ENCODE assay signal across 9 cellular contexts in genomic region chr19:48319647-48320537, GRCh38. TPM values are rescaled to one million over a fixed set of nuclear protein-coding genes. Genes with fewer than 3 reads are reported as not detected.
DNase-seq lines count a peak whose midpoint lies in the region; ATAC-seq, FAIRE-seq and TF ChIP-seq lines count a peak whose summit lies in the region.
"Had no signal": no experiment of that assay in that cellular context is flagged by ENCODE, and none has a peak within 500 bp of the region (broad histone marks: within the 10 kb centered on the region; RNA-seq: fewer than 3 reads in every experiment).

No MANE protein-coding gene starts in this region.

- H3K27me3 ChIP-seq in DND-41 (ENCODE audit: insufficient read depth, low read length, poor library complexity) (no peaks in the 10 kb centered on the region), MM.1S (replicated peaks; ENCODE audit: insufficient read depth, low read length) (no peaks in the 10 kb centered on the region), SK-N-SH (ENCODE audit: insufficient read depth) (no peaks in the 10 kb centered on the region)

- no peaks in the 10 kb centered on the region for H3K36me3 Mint-ChIP-seq in activated naive CD4-positive, alpha-beta T cell treated with anti-CD3 and anti-CD28 coated beads, Interleukin-2, amount 50 U/mL, for 72 hours

- intact Hi-C loops in Right ventricle myocardium superior (cut with DNase I) = loop anchor here (5.0 kb wide), 1 partner anchor 72 kb away; the partner anchor contains the start of genes GRIN2D and KDELR1

- H3F3A ChIP-seq in MM.1S (ENCODE audit: insufficient read depth, low read length) (peaks cover 4% of the 10 kb centered on the region), SK-N-SH (replicated peaks; ENCODE audit: insufficient read depth) (peaks cover 5% of the 10 kb centered on the region)

- H2AFZ ChIP-seq in DND-41 (ENCODE audit: low read depth, low read length) (no peak overlapping the region), MM.1S (ENCODE audit: low read length) (peak overlapping the region; percentile 27; the same call in 1 of the 2 replicates), SK-N-SH (ENCODE audit: low read depth) (no peak overlapping the region)

- H3K9me3 Mint-ChIP-seq in activated naive CD4-positive, alpha-beta T cell treated with anti-CD3 and anti-CD28 coated beads, Interleukin-2, amount 50 U/mL, for 72 hours = no peaks in the 10 kb centered on the region

- H3K27ac ChIP-seq in DND-41 (ENCODE audit: low read length) (no peak overlapping the region), MM.1S (ENCODE audit: low read length) (no peak overlapping the region), SK-N-SH (ENCODE audit: low read depth in 2 of 2, low read length in 1 of 2) (no peak overlapping the region)

- CTCF ChIA-PET in SK-N-SH (lab: Yijun Ruan, JAX) = interaction anchor here (0.6 to 2.9 kb wide), 7 partner anchors 9 to 503 kb away, joined by 3 to 10 read pairs (median 3); no protein-coding TSS in a partner anchor

- H3K9me2 ChIP-seq in MM.1S (replicated peaks; ENCODE audit: insufficient read depth, low read length) (no peaks in the 10 kb centered on the region), SK-N-SH (no peaks in the 10 kb centered on the region)

- H3K4me2 ChIP-seq in DND-41 (ENCODE audit: insufficient read depth, low read length) (no peak overlapping the region; the same call in 1 of the 2 replicates), MM.1S (ENCODE audit: low read depth, low read length) (no peak overlapping the region; the same call in 1 of the 2 replicates), SK-N-SH (no peak overlapping the region)

- 59% methylated on average over 16 of the region's 16 CpGs for WGBS in SK-N-SH (ENCODE audit: low lambda C conversion rate)

- peak; percentile 59 for TF ChIP-seq RAD21 in SK-N-SH (IDR thresholded peaks at IDR 0.05; ENCODE audit: low read length)

- no peaks in the 10 kb centered on the region for H3K9me3 ChIP-seq in DND-41 (ENCODE audit: insufficient read depth, low read length, severe bottlenecking)
- H3K9me3 ChIP-seq in MM.1S (replicated peaks; ENCODE audit: insufficient read depth, low read length) = no peaks in the 10 kb centered on the region
- H3K9me3 ChIP-seq in SK-N-SH = no peaks in the 10 kb centered on the region

- no peak for FAIRE-seq in urothelium cell line (lab: Jason Lieb, UNC)

- ATAC-seq in DND-41 (ENCODE audit: insufficient read depth, low read depth) (peak; percentile 34; the same call in 2 of the 3 replicates), Right ventricle myocardium superior (ENCODE audit: poor library complexity) (peak; percentile 54), GM19463 (IDR thresholded peaks at IDR 0.05; ENCODE audit: unreplicated experiment) (no peak)
- peak; percentile 19 to 23 for ATAC-seq in activated naive CD4-positive, alpha-beta T cell treated with anti-CD3 and anti-CD28 coated beads, Interleukin-2, amount 50 U/mL, for 72 hours

- TF ChIP-seq CTCF in DND-41 (IDR thresholded peaks at IDR 0.05; ENCODE audit: borderline replicate concordance, extremely low read depth, low read length, poor library complexity, severe bottlenecking) = peak; percentile 88
- TF ChIP-seq CTCF in MM.1S (IDR thresholded peaks at IDR 0.05; ENCODE audit: low read length) = peak; percentile 87
- TF ChIP-seq CTCF in SK-N-SH (IDR thresholded peaks at IDR 0.05) = peak; percentile 73

- H3K79me2 ChIP-seq in DND-41 (ENCODE audit: insufficient read depth, low read length) (no peaks in the 10 kb centered on the region), MM.1S (ENCODE audit: low read length) (no peaks in the 10 kb centered on the region), SK-N-SH (ENCODE audit: insufficient read depth) (0 out of 2 replicates have a peak, but pooled peaks cover 6% of the 10 kb centered on the region)

- no peak overlapping the region for H3K4me3 ChIP-seq in DND-41 (ENCODE audit: low read depth in 1 of 2, low read length in 2 of 2)
- no peak overlapping the region for H3K4me3 ChIP-seq in MM.1S (ENCODE audit: low read length)
- no peak overlapping the region; a peak in 1 of 4 replicates for H3K4me3 ChIP-seq in SK-N-SH (ENCODE audit: low read depth in 2 of 2, low read length in 1 of 2)

- H3K4me1 ChIP-seq in DND-41 (ENCODE audit: insufficient read depth, low read length) (peaks cover 23% of the 10 kb centered on the region), MM.1S (ENCODE audit: low read length) (peaks cover 21% of the 10 kb centered on the region), SK-N-SH (ENCODE audit: control insufficient read depth in 1 of 2, insufficient read depth in 2 of 2, low read depth in 1 of 2, low read length in 1 of 2) (peaks cover 12 to 24% of the 10 kb centered on the region in 2 experiments)

- H4K20me1 ChIP-seq in DND-41 (ENCODE audit: insufficient read depth, low read length) (peaks cover 7% of the 10 kb centered on the region), MM.1S (ENCODE audit: insufficient read depth, low read length) (no peaks in the 10 kb centered on the region), SK-N-SH (ENCODE audit: insufficient read depth) (no peaks in the 10 kb centered on the region)

- no peak for TF ChIP-seq EP300 in SK-N-SH (IDR thresholded peaks at IDR 0.05; ENCODE audit: borderline replicate concordance in 1 of 2, low read depth in 1 of 2, low read length in 1 of 2)

- POLR2A ChIA-PET in SK-N-SH (lab: Yijun Ruan, JAX) = no interaction called here

- H3K9ac ChIP-seq in DND-41 (ENCODE audit: low read depth, low read length) = no peak overlapping the region
- H3K9ac ChIP-seq in MM.1S (ENCODE audit: low read length) = no peak overlapping the region
- H3K9ac ChIP-seq in SK-N-SH = no peak overlapping the region

- H3K36me3 ChIP-seq in DND-41 (ENCODE audit: insufficient read depth, low read length) (no peaks in the 10 kb centered on the region; the same call in 1 of the 2 replicates), MM.1S (replicated peaks; ENCODE audit: insufficient read depth, low read length) (no peaks in the 10 kb centered on the region), SK-N-SH (replicated peaks in 1 of 2; ENCODE audit: control insufficient read depth in 1 of 2, insufficient read depth in 2 of 2, low read length in 1 of 2) (no peaks in the 10 kb centered on the region)

- DNase-seq in DND-41 (peak; percentile 79), MM.1S (peak; percentile 54), SK-N-SH (peak; percentile 67), Right ventricle myocardium superior (peak; percentile 91), pons (ENCODE audit: low spot score) (peak; percentile 72), urothelium cell line (ENCODE audit: low spot score) (peak; percentile 72)
- peak; percentile 75 to 85 for DNase-seq in activated naive CD4-positive, alpha-beta T cell treated with anti-CD3 and anti-CD28 coated beads, Interleukin-2, amount 50 U/mL, for 72 hours (ENCODE audit: low spot score in 2 of 2)

- H3K27ac Mint-ChIP-seq in activated naive CD4-positive, alpha-beta T cell treated with anti-CD3 and anti-CD28 coated beads, Interleukin-2, amount 50 U/mL, for 72 hours = peak overlapping the region in 1 of 2 donors; percentile 93

TF ChIP-seq in SK-N-SH, 30 proteins besides CTCF, POLR2A, EP300 and RAD21:
- no peak for TF ChIP-seq FOXJ3 (CRISPR knock-in tag; IDR thresholded peaks at IDR 0.05)
- TF ChIP-seq SMC3 (IDR thresholded peaks at IDR 0.05; ENCODE audit: low read depth, low read length) = peak; percentile 66

RNA-seq across cellular contexts. Expression of gene EMP3, which starts 5.5 kb away (rescaled TPM):
- polyA plus RNA-seq in SK-N-SH (2012; rRNA removed) = 263 and 277 TPM in 2 replicates
- polyA plus RNA-seq in SK-N-SH (2012; cell fraction: cytosol; rRNA removed) = 125 and 190 TPM in 2 replicates
- 110 and 159 TPM in 2 replicates for polyA plus RNA-seq in SK-N-SH (2012; cell fraction: nucleus; rRNA removed)
- 100 to 1,000 TPM in 1 of 2 donors, 10 to 100 TPM in 1; 55.4 to 211 TPM for total RNA-seq in activated naive CD4-positive, alpha-beta T cell treated with anti-CD3 and anti-CD28 coated beads, Interleukin-2, amount 50 U/mL, for 72 hours
- total RNA-seq in Right ventricle myocardium superior = 41.8 TPM

RNA-seq across cellular contexts. Expression of gene TMEM143, which starts 43.8 kb away (rescaled TPM):
- 20.2 and 21.9 TPM in 2 replicates for polyA plus RNA-seq in SK-N-SH (2012; rRNA removed)
- polyA plus RNA-seq in SK-N-SH (2012; cell fraction: cytosol; rRNA removed) = 7.0 and 10.2 TPM in 2 replicates
- polyA plus RNA-seq in SK-N-SH (2012; cell fraction: nucleus; rRNA removed) = 77.5 and 81.7 TPM in 2 replicates
- 10 to 100 TPM; 24.1 to 48.1 TPM for total RNA-seq in activated naive CD4-positive, alpha-beta T cell treated with anti-CD3 and anti-CD28 coated beads, Interleukin-2, amount 50 U/mL, for 72 hours
- 105 TPM for total RNA-seq in Right ventricle myocardium superior

RNA-seq across cellular contexts. Expression of gene SYNGR4, which starts 44.3 kb away (rescaled TPM):
- polyA plus RNA-seq in SK-N-SH (2012; rRNA removed) = 0.08 TPM in 1 of 2 replicates, not detected in the other
- polyA plus RNA-seq in SK-N-SH (2012; cell fraction: cytosol; rRNA removed) = 0.03 TPM in 1 of 2 replicates, not detected in the other
- not detected in 2 replicates for polyA plus RNA-seq in SK-N-SH (2012; cell fraction: nucleus; rRNA removed)
- total RNA-seq in activated naive CD4-positive, alpha-beta T cell treated with anti-CD3 and anti-CD28 coated beads, Interleukin-2, amount 50 U/mL, for 72 hours = under 1 TPM in 1 of 2 donors, not detected in 1; 0.41 TPM
- not detected for total RNA-seq in Right ventricle myocardium superior
- total RNA-seq: glomerular endothelial cell had no signal

RNA-seq across cellular contexts. Expression of gene ZNF114, which starts 50.0 kb away (rescaled TPM):
- 0.47 and 0.61 TPM in 2 replicates for polyA plus RNA-seq in SK-N-SH (2012; rRNA removed)
- 0.50 and 0.60 TPM in 2 replicates for polyA plus RNA-seq in SK-N-SH (2012; cell fraction: cytosol; rRNA removed)
- 0.59 and 0.88 TPM in 2 replicates for polyA plus RNA-seq in SK-N-SH (2012; cell fraction: nucleus; rRNA removed)
- total RNA-seq in activated naive CD4-positive, alpha-beta T cell treated with anti-CD3 and anti-CD28 coated beads, Interleukin-2, amount 50 U/mL, for 72 hours = under 1 TPM in 1 of 2 donors, not detected in 1; 0.31 TPM
- total RNA-seq in Right ventricle myocardium superior = 0.51 TPM
